In the genomic region with DNA sequence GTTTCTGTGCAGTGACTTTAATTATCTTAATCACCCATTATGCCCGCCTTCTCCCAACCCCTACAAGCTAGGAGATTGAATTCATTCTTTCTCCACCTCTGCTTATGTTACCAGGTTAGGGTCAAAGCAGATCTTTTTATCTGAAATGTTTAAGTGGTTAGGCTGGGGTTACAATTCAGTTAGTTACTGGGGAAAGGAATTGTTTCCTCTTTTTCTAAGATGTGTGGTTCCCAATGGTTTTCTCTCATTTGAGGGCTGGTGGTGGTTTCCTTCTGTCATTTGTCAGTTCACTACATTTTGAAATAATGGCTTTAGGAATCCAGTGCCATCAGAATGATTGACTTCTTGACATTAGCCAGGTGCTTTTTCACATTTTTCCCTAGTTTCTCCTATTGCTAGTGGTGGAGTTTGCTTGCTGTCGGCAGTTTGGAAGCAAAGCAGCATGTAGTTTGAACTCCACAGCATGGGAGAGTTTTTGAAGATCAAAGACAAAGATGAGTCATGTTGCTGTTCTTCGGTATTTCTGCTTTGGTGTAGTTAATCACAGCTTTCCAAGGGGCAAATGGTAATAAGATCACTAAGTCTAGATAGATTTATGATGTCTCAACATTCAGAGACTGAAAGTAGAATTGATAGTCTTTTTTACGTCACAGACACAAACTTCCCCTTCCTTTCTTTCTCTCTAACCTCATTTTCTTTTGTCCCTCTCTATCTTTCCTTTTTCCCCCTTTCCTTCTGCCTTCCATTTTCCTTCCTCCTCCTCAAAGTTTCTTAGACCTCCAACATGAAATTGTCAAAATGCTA, we compare ENCODE assay signal across 9 cellular contexts.
DNase-seq lines count a peak whose midpoint lies in the region; ATAC-seq and TF ChIP-seq lines count a peak whose summit lies in the region.
"Had no signal": no experiment of that assay in that cellular context is flagged by ENCODE, and none has a peak within 500 bp of the region (broad histone marks: within the 10 kb centered on the region; RNA-seq: fewer than 3 reads in every experiment).

No MANE protein-coding gene starts in this region.

- WGBS in hepatocyte (ENCODE audit: low lambda C conversion rate, missing lambda C conversion rate): 35% methylated on average over 4 of the region's 4 CpGs

- TF ChIP-seq CTCF in GM23338 (conservative IDR thresholded peaks at IDR 0.05; ENCODE audit: low read depth in 2 of 2) (no peak), hepatocyte (IDR thresholded peaks at IDR 0.05; ENCODE audit: poor library complexity) (no peak)

- no peaks in the 10 kb centered on the region for H3F3A ChIP-seq in GM23338 (replicated peaks; ENCODE audit: low read depth)

- H3K27me3 Mint-ChIP-seq in GM23338 (ENCODE audit: insufficient read depth, low read depth, poor library complexity): peaks cover 5% of the 10 kb centered on the region

- H3K4me1 Mint-ChIP-seq in GM23338: peaks cover 63% of the 10 kb centered on the region

- H3K9ac ChIP-seq in SK-N-MC (ENCODE audit: insufficient read length): peak overlapping the region; percentile 11

- H3K9me3 Mint-ChIP-seq in GM23338: no peaks in the 10 kb centered on the region

- H3K9me2 ChIP-seq in GM23338 (ENCODE audit: insufficient read depth) (no peaks in the 10 kb centered on the region), hepatocyte (replicated peaks; ENCODE audit: insufficient read depth) (no peaks in the 10 kb centered on the region)

- no peak overlapping the region for H3K27ac Mint-ChIP-seq in GM23338

- H2AFZ ChIP-seq in GM23338 (no peak overlapping the region), hepatocyte (no peak overlapping the region)

- no peak for ATAC-seq in GM23338
- ATAC-seq in left ventricle myocardium superior: no peak

- peaks cover 46% of the 10 kb centered on the region for H3K4me1 ChIP-seq in GM23338 (ENCODE audit: insufficient read depth)
- H3K4me1 ChIP-seq in hepatocyte (ENCODE audit: insufficient read depth): peaks cover 19% of the 10 kb centered on the region

- no peaks in the 10 kb centered on the region for H3K36me3 Mint-ChIP-seq in GM23338 (ENCODE audit: low read depth)

- H3K4me3 Mint-ChIP-seq in GM23338: no peak overlapping the region

- H3K27ac ChIP-seq in GM23338 (ENCODE audit: low read depth) (no peak overlapping the region), SK-N-MC (peak overlapping the region; percentile 22; the same call in 1 of the 2 replicates), hepatocyte (peak overlapping the region; percentile 91)

- no peaks in the 10 kb centered on the region for H3K9me3 ChIP-seq in SK-N-MC (ENCODE audit: low read depth, low read length)
- H3K9me3 ChIP-seq in hepatocyte (ENCODE audit: low read depth): no peaks in the 10 kb centered on the region

- intact Hi-C loops in left ventricle myocardium superior (cut with micrococcal nuclease): no loop called here

- no peak overlapping the region for H3K4me3 ChIP-seq in GM23338
- H3K4me3 ChIP-seq in SK-N-MC: peak overlapping the region; percentile 5; the same call in 1 of the 2 replicates
- H3K4me3 ChIP-seq in hepatocyte: no peak overlapping the region

- no peaks in the 10 kb centered on the region for H3K36me3 ChIP-seq in GM23338 (ENCODE audit: insufficient read depth)
- H3K36me3 ChIP-seq in SK-N-MC (ENCODE audit: insufficient read depth, low read length): no peaks in the 10 kb centered on the region
- no peaks in the 10 kb centered on the region for H3K36me3 ChIP-seq in hepatocyte (replicated peaks; ENCODE audit: insufficient read depth, low read depth)

- H3K79me2 ChIP-seq in GM23338 (replicated peaks; ENCODE audit: insufficient read depth): peaks cover 71% of the 10 kb centered on the region
- H3K79me2 ChIP-seq in hepatocyte: peaks cover 89% of the 10 kb centered on the region

- H3K4me2 ChIP-seq in GM23338 (no peak overlapping the region), hepatocyte (peak overlapping the region; percentile 63)

- no peaks in the 10 kb centered on the region for H3K27me3 ChIP-seq in GM23338 (ENCODE audit: insufficient read depth)
- H3K27me3 ChIP-seq in hepatocyte: no peaks in the 10 kb centered on the region

- DNase-seq in AML-193 (lab: John Stamatoyannopoulos, UW): peak; percentile 26 to 38
- peak; percentile 19 for DNase-seq in GM23338 (ENCODE audit: low spot score)
- DNase-seq in SK-N-MC (ENCODE audit: low read depth, low spot score): no peak
- peak; percentile 61 for DNase-seq in hepatocyte (ENCODE audit: low spot score)
- no peak for DNase-seq in left ventricle myocardium superior
- no peak for DNase-seq in HuH-7.5 (ENCODE audit: low spot score)
- DNase-seq in NCI-H2171 treated with DMSO at 0.1 percent for 48 hours (lab: John Stamatoyannopoulos, UW): no peak
- DNase-seq in GOT3 (lab: John Stamatoyannopoulos, UW): no peak
- DNase-seq: NCI-H526 treated with DMSO at 0.1 percent for 48 hours had no signal

- peaks cover 37% of the 10 kb centered on the region for H4K20me1 ChIP-seq in GM23338 (replicated peaks; ENCODE audit: insufficient read depth)
- peaks cover 15% of the 10 kb centered on the region for H4K20me1 ChIP-seq in hepatocyte (ENCODE audit: insufficient read depth, poor library complexity, severe bottlenecking)

TF ChIP-seq in GM23338, 12 proteins besides CTCF, POLR2A, EP300 and RAD21:
- TF ChIP-seq, protein P1, sequence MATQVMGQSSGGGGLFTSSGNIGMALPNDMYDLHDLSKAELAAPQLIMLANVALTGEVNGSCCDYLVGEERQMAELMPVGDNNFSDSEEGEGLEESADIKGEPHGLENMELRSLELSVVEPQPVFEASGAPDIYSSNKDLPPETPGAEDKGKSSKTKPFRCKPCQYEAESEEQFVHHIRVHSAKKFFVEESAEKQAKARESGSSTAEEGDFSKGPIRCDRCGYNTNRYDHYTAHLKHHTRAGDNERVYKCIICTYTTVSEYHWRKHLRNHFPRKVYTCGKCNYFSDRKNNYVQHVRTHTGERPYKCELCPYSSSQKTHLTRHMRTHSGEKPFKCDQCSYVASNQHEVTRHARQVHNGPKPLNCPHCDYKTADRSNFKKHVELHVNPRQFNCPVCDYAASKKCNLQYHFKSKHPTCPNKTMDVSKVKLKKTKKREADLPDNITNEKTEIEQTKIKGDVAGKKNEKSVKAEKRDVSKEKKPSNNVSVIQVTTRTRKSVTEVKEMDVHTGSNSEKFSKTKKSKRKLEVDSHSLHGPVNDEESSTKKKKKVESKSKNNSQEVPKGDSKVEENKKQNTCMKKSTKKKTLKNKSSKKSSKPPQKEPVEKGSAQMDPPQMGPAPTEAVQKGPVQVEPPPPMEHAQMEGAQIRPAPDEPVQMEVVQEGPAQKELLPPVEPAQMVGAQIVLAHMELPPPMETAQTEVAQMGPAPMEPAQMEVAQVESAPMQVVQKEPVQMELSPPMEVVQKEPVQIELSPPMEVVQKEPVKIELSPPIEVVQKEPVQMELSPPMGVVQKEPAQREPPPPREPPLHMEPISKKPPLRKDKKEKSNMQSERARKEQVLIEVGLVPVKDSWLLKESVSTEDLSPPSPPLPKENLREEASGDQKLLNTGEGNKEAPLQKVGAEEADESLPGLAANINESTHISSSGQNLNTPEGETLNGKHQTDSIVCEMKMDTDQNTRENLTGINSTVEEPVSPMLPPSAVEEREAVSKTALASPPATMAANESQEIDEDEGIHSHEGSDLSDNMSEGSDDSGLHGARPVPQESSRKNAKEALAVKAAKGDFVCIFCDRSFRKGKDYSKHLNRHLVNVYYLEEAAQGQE (IDR thresholded peaks at IDR 0.05; ENCODE audit: unreplicated experiment): no peak
- TF ChIP-seq POLR2AphosphoS5 (IDR thresholded peaks at IDR 0.05; ENCODE audit: low read depth) (no peak), CREB1 (CRISPR knock-in tag; IDR thresholded peaks at IDR 0.05; ENCODE audit: low read depth) (no peak), JUNB (IDR thresholded peaks at IDR 0.05; ENCODE audit: unreplicated experiment) (no peak), NANOG (IDR thresholded peaks at IDR 0.05; ENCODE audit: borderline replicate concordance) (no peak), EZH2phosphoT487 (IDR thresholded peaks at IDR 0.05; ENCODE audit: unreplicated experiment) (no peak), STAT1 (IDR thresholded peaks at IDR 0.05; ENCODE audit: unreplicated experiment) (no peak)
- TF ChIP-seq, protein P2, sequence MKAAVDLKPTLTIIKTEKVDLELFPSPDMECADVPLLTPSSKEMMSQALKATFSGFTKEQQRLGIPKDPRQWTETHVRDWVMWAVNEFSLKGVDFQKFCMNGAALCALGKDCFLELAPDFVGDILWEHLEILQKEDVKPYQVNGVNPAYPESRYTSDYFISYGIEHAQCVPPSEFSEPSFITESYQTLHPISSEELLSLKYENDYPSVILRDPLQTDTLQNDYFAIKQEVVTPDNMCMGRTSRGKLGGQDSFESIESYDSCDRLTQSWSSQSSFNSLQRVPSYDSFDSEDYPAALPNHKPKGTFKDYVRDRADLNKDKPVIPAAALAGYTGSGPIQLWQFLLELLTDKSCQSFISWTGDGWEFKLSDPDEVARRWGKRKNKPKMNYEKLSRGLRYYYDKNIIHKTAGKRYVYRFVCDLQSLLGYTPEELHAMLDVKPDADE (IDR thresholded peaks at IDR 0.05): no peak

Comparison
In these comparisons a context has a peak if more than half of its experiments do, and no peak if none do; other contexts are left out.
1. DNase-seq: peak in AML-193 (2 of 2), GM23338 (single experiment) and hepatocyte (single experiment); none in SK-N-MC (single experiment), left ventricle myocardium superior (single experiment), HuH-7.5 (single experiment), NCI-H2171 treated with DMSO at 0.1 percent for 48 hours (single experiment) and GOT3 (single experiment).